ENCODE assay signal across 1 cellular context in the genomic region with DNA sequence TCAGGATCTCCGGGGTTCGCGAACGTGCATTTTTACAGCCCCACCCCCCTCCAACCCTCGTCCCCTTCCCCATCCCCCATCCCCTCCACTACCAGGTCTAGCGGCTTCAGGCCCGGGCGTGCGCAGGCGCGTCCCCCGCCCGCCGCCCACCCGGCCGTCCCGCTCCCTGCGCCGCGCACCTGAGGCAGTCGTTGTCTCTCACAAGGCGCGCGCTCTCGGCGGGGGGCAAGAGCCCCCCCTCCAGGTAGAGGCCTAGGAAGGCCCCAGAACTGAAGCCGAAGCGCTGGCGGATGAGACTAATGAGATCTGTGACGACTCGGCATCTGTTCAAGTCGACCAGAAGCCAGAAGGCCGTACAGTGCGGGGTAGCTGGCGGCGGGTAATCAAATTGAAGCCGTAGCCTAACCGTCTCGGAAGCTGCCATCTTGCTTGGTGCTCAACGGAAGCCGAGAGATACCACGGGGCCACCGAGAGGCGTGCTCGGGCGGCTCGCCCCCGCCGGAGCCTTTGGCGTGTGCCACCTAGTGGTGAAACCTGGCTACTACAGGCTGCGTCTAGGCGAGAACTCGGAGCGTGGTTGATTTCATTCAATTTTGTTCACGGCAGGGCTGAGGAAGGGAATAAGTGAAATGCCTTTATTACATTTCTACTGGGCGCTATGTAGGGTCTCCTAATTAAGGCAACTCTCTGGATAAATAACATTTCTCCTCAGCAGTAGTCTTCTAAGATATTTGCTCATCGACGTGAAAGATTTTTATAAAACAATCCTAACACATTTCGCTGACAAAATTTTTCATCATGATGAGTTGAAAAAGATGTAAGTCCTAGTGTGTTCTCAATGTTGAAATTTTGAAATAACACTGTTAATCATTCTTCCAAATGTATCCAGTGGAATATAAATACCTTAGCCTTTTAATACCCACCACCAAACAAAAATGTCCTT.
A peak's percentile ranks its signal among the peaks of the same experiment; 100 is the strongest.
TF ChIP-seq lines count a peak whose summit lies in the region.

Gene COIL (minus strand): TSS at position 455 of the 943 bp plus-strand sequence. CDS start 31 bp downstream, at position 424.

TF ChIP-seq in WTC11, 78 proteins besides CTCF, POLR2A, EP300 and RAD21 (continued from another document and continues in another):
- TF ChIP-seq, protein P1, sequence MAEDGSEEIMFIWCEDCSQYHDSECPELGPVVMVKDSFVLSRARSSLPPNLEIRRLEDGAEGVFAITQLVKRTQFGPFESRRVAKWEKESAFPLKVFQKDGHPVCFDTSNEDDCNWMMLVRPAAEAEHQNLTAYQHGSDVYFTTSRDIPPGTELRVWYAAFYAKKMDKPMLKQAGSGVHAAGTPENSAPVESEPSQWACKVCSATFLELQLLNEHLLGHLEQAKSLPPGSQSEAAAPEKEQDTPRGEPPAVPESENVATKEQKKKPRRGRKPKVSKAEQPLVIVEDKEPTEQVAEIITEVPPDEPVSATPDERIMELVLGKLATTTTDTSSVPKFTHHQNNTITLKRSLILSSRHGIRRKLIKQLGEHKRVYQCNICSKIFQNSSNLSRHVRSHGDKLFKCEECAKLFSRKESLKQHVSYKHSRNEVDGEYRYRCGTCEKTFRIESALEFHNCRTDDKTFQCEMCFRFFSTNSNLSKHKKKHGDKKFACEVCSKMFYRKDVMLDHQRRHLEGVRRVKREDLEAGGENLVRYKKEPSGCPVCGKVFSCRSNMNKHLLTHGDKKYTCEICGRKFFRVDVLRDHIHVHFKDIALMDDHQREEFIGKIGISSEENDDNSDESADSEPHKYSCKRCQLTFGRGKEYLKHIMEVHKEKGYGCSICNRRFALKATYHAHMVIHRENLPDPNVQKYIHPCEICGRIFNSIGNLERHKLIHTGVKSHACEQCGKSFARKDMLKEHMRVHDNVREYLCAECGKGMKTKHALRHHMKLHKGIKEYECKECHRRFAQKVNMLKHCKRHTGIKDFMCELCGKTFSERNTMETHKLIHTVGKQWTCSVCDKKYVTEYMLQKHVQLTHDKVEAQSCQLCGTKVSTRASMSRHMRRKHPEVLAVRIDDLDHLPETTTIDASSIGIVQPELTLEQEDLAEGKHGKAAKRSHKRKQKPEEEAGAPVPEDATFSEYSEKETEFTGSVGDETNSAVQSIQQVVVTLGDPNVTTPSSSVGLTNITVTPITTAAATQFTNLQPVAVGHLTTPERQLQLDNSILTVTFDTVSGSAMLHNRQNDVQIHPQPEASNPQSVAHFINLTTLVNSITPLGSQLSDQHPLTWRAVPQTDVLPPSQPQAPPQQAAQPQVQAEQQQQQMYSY (CRISPR knock-in tag; IDR thresholded peaks at IDR 0.05): no peak
- TF ChIP-seq KAT7 (CRISPR knock-in tag; IDR thresholded peaks at IDR 0.05; ENCODE audit: borderline replicate concordance) (0 out of 2 replicates have a peak, but pooled peaks have one; percentile 33), RELA (CRISPR knock-in tag; IDR thresholded peaks at IDR 0.05; ENCODE audit: borderline replicate concordance) (0 out of 2 replicates have a peak, but pooled peaks have one; percentile 72), HMGXB4 (CRISPR knock-in tag; IDR thresholded peaks at IDR 0.05) (peak; percentile 83), CREB1 (CRISPR knock-in tag; IDR thresholded peaks at IDR 0.05) (no peak), RORB (CRISPR knock-in tag; IDR thresholded peaks at IDR 0.05) (no peak), AFF4 (CRISPR knock-in tag; IDR thresholded peaks at IDR 0.05; ENCODE audit: borderline replicate concordance) (no peak), ZBTB21 (CRISPR knock-in tag; IDR thresholded peaks at IDR 0.05; ENCODE audit: borderline replicate concordance) (no peak), FOXJ3 (CRISPR knock-in tag; IDR thresholded peaks at IDR 0.05; ENCODE audit: borderline replicate concordance) (no peak), SMAD4 (CRISPR knock-in tag; IDR thresholded peaks at IDR 0.05) (0 out of 2 replicates have a peak, but pooled peaks have one; percentile 40), ZSCAN18 (CRISPR knock-in tag; IDR thresholded peaks at IDR 0.05) (no peak), ATF2 (CRISPR knock-in tag; IDR thresholded peaks at IDR 0.05; ENCODE audit: borderline replicate concordance, low read depth) (no peak), TP53 (CRISPR knock-in tag; IDR thresholded peaks at IDR 0.05) (no peak), SOX15 (CRISPR knock-in tag; IDR thresholded peaks at IDR 0.05) (no peak), FOXP4 (CRISPR knock-in tag; IDR thresholded peaks at IDR 0.05) (no peak), NR2C2 (CRISPR knock-in tag; IDR thresholded peaks at IDR 0.05) (no peak), ZNF219 (CRISPR knock-in tag; IDR thresholded peaks at IDR 0.05; ENCODE audit: borderline replicate concordance) (0 out of 2 replicates have a peak, but pooled peaks have one; percentile 34), GTF2I (CRISPR knock-in tag; conservative IDR thresholded peaks at IDR 0.05) (no peak), ARID4B (CRISPR knock-in tag; IDR thresholded peaks at IDR 0.05; ENCODE audit: borderline replicate concordance) (peak; percentile 45; the same call in 1 of the 2 replicates), ZNF263 (CRISPR knock-in tag; IDR thresholded peaks at IDR 0.05; ENCODE audit: low read depth) (no peak), NFE2L1 (CRISPR knock-in tag; IDR thresholded peaks at IDR 0.05) (no peak), NFATC4 (CRISPR knock-in tag; IDR thresholded peaks at IDR 0.05) (no peak), JAZF1 (CRISPR knock-in tag; IDR thresholded peaks at IDR 0.05) (no peak), CREM (CRISPR knock-in tag; IDR thresholded peaks at IDR 0.05) (peak; percentile 62; the same call in 1 of the 2 replicates)
- TF ChIP-seq, protein P2, sequence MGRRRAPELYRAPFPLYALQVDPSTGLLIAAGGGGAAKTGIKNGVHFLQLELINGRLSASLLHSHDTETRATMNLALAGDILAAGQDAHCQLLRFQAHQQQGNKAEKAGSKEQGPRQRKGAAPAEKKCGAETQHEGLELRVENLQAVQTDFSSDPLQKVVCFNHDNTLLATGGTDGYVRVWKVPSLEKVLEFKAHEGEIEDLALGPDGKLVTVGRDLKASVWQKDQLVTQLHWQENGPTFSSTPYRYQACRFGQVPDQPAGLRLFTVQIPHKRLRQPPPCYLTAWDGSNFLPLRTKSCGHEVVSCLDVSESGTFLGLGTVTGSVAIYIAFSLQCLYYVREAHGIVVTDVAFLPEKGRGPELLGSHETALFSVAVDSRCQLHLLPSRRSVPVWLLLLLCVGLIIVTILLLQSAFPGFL (CRISPR knock-in tag; IDR thresholded peaks at IDR 0.05; ENCODE audit: borderline replicate concordance): peak; percentile 60; the same call in 1 of the 2 replicates
